8 cellular contexts compared by ENCODE assay signal in the genomic region with DNA sequence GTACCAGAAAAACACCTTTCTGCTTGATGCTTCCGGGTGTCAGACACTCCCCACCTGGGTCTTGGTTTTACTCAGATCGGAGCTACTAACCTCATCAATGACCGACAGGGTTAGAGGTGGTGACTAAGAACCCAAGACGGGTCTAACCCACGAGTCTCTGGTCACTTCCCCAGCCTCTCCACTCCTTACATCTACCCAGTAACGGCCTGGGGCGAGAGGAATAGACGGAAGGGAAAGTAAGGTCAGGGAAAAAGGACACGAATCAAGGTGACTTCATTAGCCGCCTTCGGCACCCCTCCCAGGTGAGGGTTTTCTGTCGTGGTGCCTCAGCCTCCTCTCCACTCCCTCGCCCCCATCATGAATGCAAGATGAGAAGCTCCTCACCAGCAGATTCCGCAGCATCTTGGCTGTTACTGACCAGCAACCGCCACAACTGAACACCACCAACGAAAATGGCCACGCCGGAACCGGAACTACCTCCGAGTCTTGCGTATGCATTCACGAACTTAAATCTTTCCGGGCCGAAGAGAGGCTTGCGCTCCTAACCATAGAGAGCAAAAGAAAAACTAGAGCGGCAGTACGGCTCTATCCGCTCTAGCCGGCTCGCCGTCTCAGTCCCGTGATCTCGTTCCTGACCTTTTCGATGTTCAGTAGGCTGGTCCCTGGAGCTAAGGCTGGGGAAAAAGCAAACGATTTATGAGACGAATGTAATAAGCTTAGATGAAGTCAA. TPM values are rescaled to one million over a fixed set of nuclear protein-coding genes. Genes with fewer than 3 reads are reported as not detected.
DNase-seq lines count a peak whose midpoint lies in the region; ATAC-seq and TF ChIP-seq lines count a peak whose summit lies in the region.

A gene with protein sequence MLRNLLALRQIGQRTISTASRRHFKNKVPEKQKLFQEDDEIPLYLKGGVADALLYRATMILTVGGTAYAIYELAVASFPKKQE (minus strand): TSS at position 469 of the 730 bp plus-strand sequence. CDS start 67 bp downstream, at position 402.

- H3K27ac ChIP-seq in WERI-Rb-1 (peak within 1 kb of the TSS; percentile 80), mammary epithelial cell (ENCODE audit: insufficient read depth, low read depth, low read length) (peak within 1 kb of the TSS; percentile 84), skeletal muscle tissue (ENCODE audit: low read depth, low read length) (peak within 1 kb of the TSS; percentile 88)

- H3K4me3 ChIP-seq in WERI-Rb-1 (ENCODE audit: low read depth, low read length) (peak within 1 kb of the TSS; percentile 86), mammary epithelial cell (replicated peaks in 1 of 3; ENCODE audit: insufficient read depth in 1 of 3, low read depth in 2 of 3, low read length in 3 of 3) (peak within 1 kb of the TSS; percentile 77 to 98 (median 95)), iPS-18c (ENCODE audit: insufficient read depth, low read depth, low read length) (peak within 1 kb of the TSS; percentile 78), skeletal muscle tissue (ENCODE audit: low read length in 3 of 3) (peak within 1 kb of the TSS; percentile 80 to 99 (median 97))

- H3K79me2 ChIP-seq in mammary epithelial cell (ENCODE audit: insufficient read depth, low read length) = peaks cover 46% of the 10 kb centered on the region

- H3K27me3 ChIP-seq in WERI-Rb-1 (ENCODE audit: insufficient read depth, low read depth, severe bottlenecking) (no peaks in the 10 kb centered on the region), mammary epithelial cell (ENCODE audit: insufficient read depth, low read length) (no peaks in the 10 kb centered on the region), skeletal muscle tissue (ENCODE audit: control insufficient read depth in 3 of 3, insufficient read depth in 3 of 3, low read length in 3 of 3) (no peaks in the 10 kb centered on the region)

- TF ChIP-seq CTCF in WERI-Rb-1 (IDR thresholded peaks at IDR 0.05; ENCODE audit: low read depth, low read length) (no peak), mammary epithelial cell (conservative IDR thresholded peaks at IDR 0.05 in 1 of 2, IDR thresholded peaks at IDR 0.05 in 1 of 2; ENCODE audit: extremely low read depth in 1 of 2, insufficient read depth in 1 of 2, low read depth in 1 of 2, low read length in 2 of 2) (no peak)

- in situ Hi-C loops in ACHN (cut with HindIII; ENCODE audit: low pct_ligation_motif_present, low pct_unique_long_range_greater_than_20kb, low sequenced_read_pairs) = no loop called here
- in situ Hi-C loops in mammary epithelial cell (cut with MboI; ENCODE audit: low sequenced_read_pairs in 2 of 2) = no loop called here

- dilution Hi-C loops in mammary epithelial cell (cut with HindIII; ENCODE audit: low sequenced_read_pairs) = no loop called here

- DNase-seq in ACHN = peak; percentile 96
- DNase-seq in NCI-H2227 (lab: John Stamatoyannopoulos, UW; ENCODE audit: unreplicated experiment) = peak; percentile 95
- DNase-seq in WERI-Rb-1 = peak; percentile 92
- DNase-seq in mammary epithelial cell = peak; percentile 96

- TSS peak; percentile 64 for BruUV-seq in mammary epithelial cell (replicated peaks; lab: Mats Ljungman, UMichigan)

- ATAC-seq in GM18873 (IDR thresholded peaks at IDR 0.05; ENCODE audit: low FRiP score, unreplicated experiment) (peak; percentile 95), HG03139 (IDR thresholded peaks at IDR 0.05; ENCODE audit: unreplicated experiment) (peak; percentile 95)

- H3K4me2 ChIP-seq in mammary epithelial cell (ENCODE audit: insufficient read depth, low read depth, low read length) = peak within 1 kb of the TSS; percentile 87

- peak within 1 kb of the TSS; percentile 95 for H3K9ac ChIP-seq in mammary epithelial cell (ENCODE audit: insufficient read depth, low read length)
- peak within 1 kb of the TSS; percentile 86 to 95 (median 94) for H3K9ac ChIP-seq in skeletal muscle tissue (ENCODE audit: low read depth in 1 of 3, low read length in 3 of 3)

- H2AFZ ChIP-seq in mammary epithelial cell (ENCODE audit: low read depth, low read length) = peak within 1 kb of the TSS; percentile 96

- intact Hi-C loops in mammary epithelial cell (cut with micrococcal nuclease) = loop anchor here (1.0 kb wide), 1 partner anchor 41 kb away; the partner anchor contains the start of gene TMEM30A

- WGBS in mammary epithelial cell (ENCODE audit: low coverage, missing lambda C conversion rate) = 2% methylated on average over 25 of the region's 36 CpGs

- H3K9me3 ChIP-seq in WERI-Rb-1 (ENCODE audit: severe bottlenecking) = no peaks in the 10 kb centered on the region
- H3K9me3 ChIP-seq in mammary epithelial cell (replicated peaks; ENCODE audit: insufficient read depth, low read length) = no peaks in the 10 kb centered on the region
- no peaks in the 10 kb centered on the region for H3K9me3 ChIP-seq in iPS-18c (ENCODE audit: control insufficient read depth, insufficient read depth, low read length)
- no peaks in the 10 kb centered on the region for H3K9me3 ChIP-seq in skeletal muscle tissue (ENCODE audit: control insufficient read depth in 3 of 3, low read length in 3 of 3)

- no peaks in the 10 kb centered on the region for H4K20me1 ChIP-seq in mammary epithelial cell (ENCODE audit: insufficient read depth, low read length)

- CTCF ChIA-PET in mammary epithelial cell (lab: Charles Lee; ENCODE audit: low non-redundant PET) = no interaction called here

- peaks cover 20% of the 10 kb centered on the region for H3K36me3 ChIP-seq in WERI-Rb-1
- peaks cover 10% of the 10 kb centered on the region for H3K36me3 ChIP-seq in mammary epithelial cell (ENCODE audit: insufficient read depth, low read length)
- H3K36me3 ChIP-seq in skeletal muscle tissue (ENCODE audit: control insufficient read depth in 3 of 3, insufficient read depth in 3 of 3, low read length in 3 of 3) = peaks cover 12 to 15% (median 14%) of the 10 kb centered on the region in 3 donors

- peaks cover 6% of the 10 kb centered on the region for H3K4me1 ChIP-seq in mammary epithelial cell (ENCODE audit: insufficient read depth, low read length)
- H3K4me1 ChIP-seq in skeletal muscle tissue (ENCODE audit: control insufficient read depth in 3 of 3, insufficient read depth in 3 of 3, low read length in 3 of 3) = peaks cover 3 to 11% (median 4%) of the 10 kb centered on the region in 3 donors

RNA-seq across cellular contexts. Expression of the gene that starts here (rescaled TPM):
- total RNA-seq in mammary epithelial cell (100 to 1,000 TPM in 1 of 2 donors, 10 to 100 TPM in 1; 73.3 to 370 TPM), skeletal muscle tissue (280 TPM)
- 146 TPM for polyA plus RNA-seq in mammary epithelial cell
- 245 TPM for polyA minus RNA-seq in mammary epithelial cell

Comparison
In these comparisons a context has a peak if more than half of its experiments do, and no peak if none do; other contexts are left out.
1. Peak in every context shown above with its lines: DNase-seq, ATAC-seq, H3K4me3 ChIP-seq and H3K27ac ChIP-seq.